ENCODE assay signal across 1 cellular context in the genomic region with DNA sequence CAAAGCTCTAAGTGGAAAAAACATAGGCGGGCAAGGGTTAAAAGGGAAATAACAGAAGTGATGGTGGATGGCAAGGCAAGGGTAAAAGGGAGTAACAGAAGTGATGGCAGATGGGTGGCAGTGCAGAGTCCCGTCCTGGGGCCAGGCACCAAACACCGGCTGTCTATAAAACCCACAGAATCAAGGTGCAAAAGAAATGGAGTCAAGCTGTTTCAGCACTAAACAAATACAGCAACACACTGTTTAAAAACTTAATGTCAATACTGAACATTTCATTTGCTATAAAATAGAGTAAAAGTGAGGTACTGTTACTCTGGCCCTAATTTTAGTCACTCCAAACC.
TF ChIP-seq lines count a peak whose summit lies in the region.

No MANE protein-coding gene starts in this region.

TF ChIP-seq in HepG2, 621 proteins besides CTCF, POLR2A, EP300 and RAD21 (continued from another document and continues in another):
- TF ChIP-seq, protein P1, sequence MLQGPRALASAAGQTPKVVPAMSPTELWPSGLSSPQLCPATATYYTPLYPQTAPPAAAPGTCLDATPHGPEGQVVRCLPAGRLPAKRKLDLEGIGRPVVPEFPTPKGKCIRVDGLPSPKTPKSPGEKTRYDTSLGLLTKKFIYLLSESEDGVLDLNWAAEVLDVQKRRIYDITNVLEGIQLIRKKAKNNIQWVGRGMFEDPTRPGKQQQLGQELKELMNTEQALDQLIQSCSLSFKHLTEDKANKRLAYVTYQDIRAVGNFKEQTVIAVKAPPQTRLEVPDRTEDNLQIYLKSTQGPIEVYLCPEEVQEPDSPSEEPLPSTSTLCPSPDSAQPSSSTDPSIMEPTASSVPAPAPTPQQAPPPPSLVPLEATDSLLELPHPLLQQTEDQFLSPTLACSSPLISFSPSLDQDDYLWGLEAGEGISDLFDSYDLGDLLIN (CRISPR knock-in tag; IDR thresholded peaks at IDR 0.05; ENCODE audit: borderline replicate concordance), result no peak
- TF ChIP-seq ZNF335 (CRISPR knock-in tag; IDR thresholded peaks at IDR 0.05) (no peak), MAFG (CRISPR knock-in tag; IDR thresholded peaks at IDR 0.05) (no peak), ZNF660 (CRISPR knock-in tag; IDR thresholded peaks at IDR 0.05; ENCODE audit: borderline replicate concordance, low read depth) (no peak), FOXP1 (IDR thresholded peaks at IDR 0.05) (no peak), FOXP1 (CRISPR knock-in tag; IDR thresholded peaks at IDR 0.05) (no peak; the same call in 1 of the 2 replicates), ZBTB7B (CRISPR knock-in tag; IDR thresholded peaks at IDR 0.05) (no peak), ZNF253 (CRISPR knock-in tag; IDR thresholded peaks at IDR 0.05; ENCODE audit: borderline replicate concordance) (no peak), NFKBIZ (CRISPR knock-in tag; IDR thresholded peaks at IDR 0.05) (no peak), ZNF589 (CRISPR knock-in tag; conservative IDR thresholded peaks at IDR 0.05) (no peak), ZFP36L2 (CRISPR knock-in tag; IDR thresholded peaks at IDR 0.05) (no peak), ZNF430 (CRISPR knock-in tag; IDR thresholded peaks at IDR 0.05) (no peak), ZNF235 (CRISPR knock-in tag; IDR thresholded peaks at IDR 0.05; ENCODE audit: borderline replicate concordance) (no peak), ZFP36L1 (CRISPR knock-in tag; IDR thresholded peaks at IDR 0.05) (no peak), TCF7 (IDR thresholded peaks at IDR 0.05; ENCODE audit: low read depth) (0 out of 2 replicates have a peak, but pooled peaks have one; percentile 12), MAFF (IDR thresholded peaks at IDR 0.05; ENCODE audit: low read depth, low read length) (no peak), HCFC1 (IDR thresholded peaks at IDR 0.05; ENCODE audit: low read depth, low read length) (no peak), ZBTB8A (CRISPR knock-in tag; IDR thresholded peaks at IDR 0.05; ENCODE audit: borderline replicate concordance, low read depth) (0 out of 2 replicates have a peak, but pooled peaks have one; percentile 47), CBX5 (CRISPR knock-in tag; IDR thresholded peaks at IDR 0.05; ENCODE audit: borderline replicate concordance) (peak; percentile 64; the same call in 1 of the 2 replicates), FLYWCH1 (CRISPR knock-in tag; IDR thresholded peaks at IDR 0.05) (no peak), FOSL2 (CRISPR knock-in tag; IDR thresholded peaks at IDR 0.05) (peak; percentile 67), FOXA1 (IDR thresholded peaks at IDR 0.05) (peak; percentile 70), FOXA1 (CRISPR knock-in tag; IDR thresholded peaks at IDR 0.05) (peak; percentile 62), SMAD9 (CRISPR knock-in tag; IDR thresholded peaks at IDR 0.05) (no peak), TOPORS (CRISPR knock-in tag; IDR thresholded peaks at IDR 0.05) (0 out of 2 replicates have a peak, but pooled peaks have one; percentile 33), ELF3 (CRISPR knock-in tag; IDR thresholded peaks at IDR 0.05) (peak; percentile 19; the same call in 1 of the 2 replicates), ZFP82 (CRISPR knock-in tag; IDR thresholded peaks at IDR 0.05; ENCODE audit: borderline replicate concordance) (no peak), POLR2G (IDR thresholded peaks at IDR 0.05; ENCODE audit: low read depth, low read length) (peak; percentile 48; the same call in 1 of the 2 replicates), SALL1 (CRISPR knock-in tag; IDR thresholded peaks at IDR 0.05) (peak; percentile 73), ZNF550 (CRISPR knock-in tag; IDR thresholded peaks at IDR 0.05; ENCODE audit: borderline replicate concordance) (no peak), RORA (CRISPR knock-in tag; IDR thresholded peaks at IDR 0.05) (no peak), RXRB (CRISPR knock-in tag; IDR thresholded peaks at IDR 0.05; ENCODE audit: borderline replicate concordance) (peak; percentile 31; the same call in 1 of the 2 replicates), ZNF644 (CRISPR knock-in tag; IDR thresholded peaks at IDR 0.05; ENCODE audit: low read depth) (peak; percentile 76; the same call in 1 of the 2 replicates), AGO2 (optimal IDR thresholded peaks at IDR 0.05; ENCODE audit: low read depth, low read length) (peak; percentile 35), REL (CRISPR knock-in tag; conservative IDR thresholded peaks at IDR 0.05) (no peak), ZNF878 (CRISPR knock-in tag; IDR thresholded peaks at IDR 0.05) (no peak), ZNF7 (CRISPR knock-in tag; IDR thresholded peaks at IDR 0.05) (peak; percentile 83), ARID2 (CRISPR knock-in tag; IDR thresholded peaks at IDR 0.05; ENCODE audit: borderline replicate concordance) (peak; percentile 17; the same call in 1 of the 2 replicates), ZNF614 (CRISPR knock-in tag; IDR thresholded peaks at IDR 0.05; ENCODE audit: borderline replicate concordance) (no peak), HMG20A (CRISPR knock-in tag; IDR thresholded peaks at IDR 0.05; ENCODE audit: borderline replicate concordance) (no peak)
- TF ChIP-seq, protein P2, sequence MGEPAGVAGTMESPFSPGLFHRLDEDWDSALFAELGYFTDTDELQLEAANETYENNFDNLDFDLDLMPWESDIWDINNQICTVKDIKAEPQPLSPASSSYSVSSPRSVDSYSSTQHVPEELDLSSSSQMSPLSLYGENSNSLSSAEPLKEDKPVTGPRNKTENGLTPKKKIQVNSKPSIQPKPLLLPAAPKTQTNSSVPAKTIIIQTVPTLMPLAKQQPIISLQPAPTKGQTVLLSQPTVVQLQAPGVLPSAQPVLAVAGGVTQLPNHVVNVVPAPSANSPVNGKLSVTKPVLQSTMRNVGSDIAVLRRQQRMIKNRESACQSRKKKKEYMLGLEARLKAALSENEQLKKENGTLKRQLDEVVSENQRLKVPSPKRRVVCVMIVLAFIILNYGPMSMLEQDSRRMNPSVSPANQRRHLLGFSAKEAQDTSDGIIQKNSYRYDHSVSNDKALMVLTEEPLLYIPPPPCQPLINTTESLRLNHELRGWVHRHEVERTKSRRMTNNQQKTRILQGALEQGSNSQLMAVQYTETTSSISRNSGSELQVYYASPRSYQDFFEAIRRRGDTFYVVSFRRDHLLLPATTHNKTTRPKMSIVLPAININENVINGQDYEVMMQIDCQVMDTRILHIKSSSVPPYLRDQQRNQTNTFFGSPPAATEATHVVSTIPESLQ (CRISPR knock-in tag; conservative IDR thresholded peaks at IDR 0.05), result 0 out of 2 replicates have a peak, but pooled peaks have one; percentile 42
- TF ChIP-seq, protein P3, sequence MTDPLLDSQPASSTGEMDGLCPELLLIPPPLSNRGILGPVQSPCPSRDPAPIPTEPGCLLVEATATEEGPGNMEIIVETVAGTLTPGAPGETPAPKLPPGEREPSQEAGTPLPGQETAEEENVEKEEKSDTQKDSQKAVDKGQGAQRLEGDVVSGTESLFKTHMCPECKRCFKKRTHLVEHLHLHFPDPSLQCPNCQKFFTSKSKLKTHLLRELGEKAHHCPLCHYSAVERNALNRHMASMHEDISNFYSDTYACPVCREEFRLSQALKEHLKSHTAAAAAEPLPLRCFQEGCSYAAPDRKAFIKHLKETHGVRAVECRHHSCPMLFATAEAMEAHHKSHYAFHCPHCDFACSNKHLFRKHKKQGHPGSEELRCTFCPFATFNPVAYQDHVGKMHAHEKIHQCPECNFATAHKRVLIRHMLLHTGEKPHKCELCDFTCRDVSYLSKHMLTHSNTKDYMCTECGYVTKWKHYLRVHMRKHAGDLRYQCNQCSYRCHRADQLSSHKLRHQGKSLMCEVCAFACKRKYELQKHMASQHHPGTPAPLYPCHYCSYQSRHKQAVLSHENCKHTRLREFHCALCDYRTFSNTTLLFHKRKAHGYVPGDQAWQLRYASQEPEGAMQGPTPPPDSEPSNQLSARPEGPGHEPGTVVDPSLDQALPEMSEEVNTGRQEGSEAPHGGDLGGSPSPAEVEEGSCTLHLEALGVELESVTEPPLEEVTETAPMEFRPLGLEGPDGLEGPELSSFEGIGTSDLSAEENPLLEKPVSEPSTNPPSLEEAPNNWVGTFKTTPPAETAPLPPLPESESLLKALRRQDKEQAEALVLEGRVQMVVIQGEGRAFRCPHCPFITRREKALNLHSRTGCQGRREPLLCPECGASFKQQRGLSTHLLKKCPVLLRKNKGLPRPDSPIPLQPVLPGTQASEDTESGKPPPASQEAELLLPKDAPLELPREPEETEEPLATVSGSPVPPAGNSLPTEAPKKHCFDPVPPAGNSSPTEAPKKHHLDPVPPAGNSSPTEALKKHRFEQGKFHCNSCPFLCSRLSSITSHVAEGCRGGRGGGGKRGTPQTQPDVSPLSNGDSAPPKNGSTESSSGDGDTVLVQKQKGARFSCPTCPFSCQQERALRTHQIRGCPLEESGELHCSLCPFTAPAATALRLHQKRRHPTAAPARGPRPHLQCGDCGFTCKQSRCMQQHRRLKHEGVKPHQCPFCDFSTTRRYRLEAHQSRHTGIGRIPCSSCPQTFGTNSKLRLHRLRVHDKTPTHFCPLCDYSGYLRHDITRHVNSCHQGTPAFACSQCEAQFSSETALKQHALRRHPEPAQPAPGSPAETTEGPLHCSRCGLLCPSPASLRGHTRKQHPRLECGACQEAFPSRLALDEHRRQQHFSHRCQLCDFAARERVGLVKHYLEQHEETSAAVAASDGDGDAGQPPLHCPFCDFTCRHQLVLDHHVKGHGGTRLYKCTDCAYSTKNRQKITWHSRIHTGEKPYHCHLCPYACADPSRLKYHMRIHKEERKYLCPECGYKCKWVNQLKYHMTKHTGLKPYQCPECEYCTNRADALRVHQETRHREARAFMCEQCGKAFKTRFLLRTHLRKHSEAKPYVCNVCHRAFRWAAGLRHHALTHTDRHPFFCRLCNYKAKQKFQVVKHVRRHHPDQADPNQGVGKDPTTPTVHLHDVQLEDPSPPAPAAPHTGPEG (CRISPR knock-in tag; IDR thresholded peaks at IDR 0.05), result no peak
- TF ChIP-seq, protein P4, sequence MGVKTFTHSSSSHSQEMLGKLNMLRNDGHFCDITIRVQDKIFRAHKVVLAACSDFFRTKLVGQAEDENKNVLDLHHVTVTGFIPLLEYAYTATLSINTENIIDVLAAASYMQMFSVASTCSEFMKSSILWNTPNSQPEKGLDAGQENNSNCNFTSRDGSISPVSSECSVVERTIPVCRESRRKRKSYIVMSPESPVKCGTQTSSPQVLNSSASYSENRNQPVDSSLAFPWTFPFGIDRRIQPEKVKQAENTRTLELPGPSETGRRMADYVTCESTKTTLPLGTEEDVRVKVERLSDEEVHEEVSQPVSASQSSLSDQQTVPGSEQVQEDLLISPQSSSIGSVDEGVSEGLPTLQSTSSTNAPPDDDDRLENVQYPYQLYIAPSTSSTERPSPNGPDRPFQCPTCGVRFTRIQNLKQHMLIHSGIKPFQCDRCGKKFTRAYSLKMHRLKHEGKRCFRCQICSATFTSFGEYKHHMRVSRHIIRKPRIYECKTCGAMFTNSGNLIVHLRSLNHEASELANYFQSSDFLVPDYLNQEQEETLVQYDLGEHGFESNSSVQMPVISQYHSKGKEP (CRISPR knock-in tag; IDR thresholded peaks at IDR 0.05), result 0 out of 2 replicates have a peak, but pooled peaks have one; percentile 50
- TF ChIP-seq, protein P5, sequence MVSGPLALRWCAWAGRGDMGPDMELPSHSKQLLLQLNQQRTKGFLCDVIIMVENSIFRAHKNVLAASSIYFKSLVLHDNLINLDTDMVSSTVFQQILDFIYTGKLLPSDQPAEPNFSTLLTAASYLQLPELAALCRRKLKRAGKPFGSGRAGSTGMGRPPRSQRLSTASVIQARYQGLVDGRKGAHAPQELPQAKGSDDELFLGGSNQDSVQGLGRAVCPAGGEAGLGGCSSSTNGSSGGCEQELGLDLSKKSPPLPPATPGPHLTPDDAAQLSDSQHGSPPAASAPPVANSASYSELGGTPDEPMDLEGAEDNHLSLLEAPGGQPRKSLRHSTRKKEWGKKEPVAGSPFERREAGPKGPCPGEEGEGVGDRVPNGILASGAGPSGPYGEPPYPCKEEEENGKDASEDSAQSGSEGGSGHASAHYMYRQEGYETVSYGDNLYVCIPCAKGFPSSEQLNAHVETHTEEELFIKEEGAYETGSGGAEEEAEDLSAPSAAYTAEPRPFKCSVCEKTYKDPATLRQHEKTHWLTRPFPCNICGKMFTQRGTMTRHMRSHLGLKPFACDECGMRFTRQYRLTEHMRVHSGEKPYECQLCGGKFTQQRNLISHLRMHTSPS (CRISPR knock-in tag; IDR thresholded peaks at IDR 0.05; ENCODE audit: low read depth), result 0 out of 2 replicates have a peak, but pooled peaks have one; percentile 36
- TF ChIP-seq, protein P6, sequence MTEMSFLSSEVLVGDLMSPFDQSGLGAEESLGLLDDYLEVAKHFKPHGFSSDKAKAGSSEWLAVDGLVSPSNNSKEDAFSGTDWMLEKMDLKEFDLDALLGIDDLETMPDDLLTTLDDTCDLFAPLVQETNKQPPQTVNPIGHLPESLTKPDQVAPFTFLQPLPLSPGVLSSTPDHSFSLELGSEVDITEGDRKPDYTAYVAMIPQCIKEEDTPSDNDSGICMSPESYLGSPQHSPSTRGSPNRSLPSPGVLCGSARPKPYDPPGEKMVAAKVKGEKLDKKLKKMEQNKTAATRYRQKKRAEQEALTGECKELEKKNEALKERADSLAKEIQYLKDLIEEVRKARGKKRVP (CRISPR knock-in tag; IDR thresholded peaks at IDR 0.05), result 0 out of 4 replicates have a peak, but pooled peaks of 1 of the 2 experiments have one; percentile 11
- TF ChIP-seq, protein P7, sequence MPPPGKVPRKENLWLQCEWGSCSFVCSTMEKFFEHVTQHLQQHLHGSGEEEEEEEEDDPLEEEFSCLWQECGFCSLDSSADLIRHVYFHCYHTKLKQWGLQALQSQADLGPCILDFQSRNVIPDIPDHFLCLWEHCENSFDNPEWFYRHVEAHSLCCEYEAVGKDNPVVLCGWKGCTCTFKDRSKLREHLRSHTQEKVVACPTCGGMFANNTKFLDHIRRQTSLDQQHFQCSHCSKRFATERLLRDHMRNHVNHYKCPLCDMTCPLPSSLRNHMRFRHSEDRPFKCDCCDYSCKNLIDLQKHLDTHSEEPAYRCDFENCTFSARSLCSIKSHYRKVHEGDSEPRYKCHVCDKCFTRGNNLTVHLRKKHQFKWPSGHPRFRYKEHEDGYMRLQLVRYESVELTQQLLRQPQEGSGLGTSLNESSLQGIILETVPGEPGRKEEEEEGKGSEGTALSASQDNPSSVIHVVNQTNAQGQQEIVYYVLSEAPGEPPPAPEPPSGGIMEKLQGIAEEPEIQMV (CRISPR knock-in tag; IDR thresholded peaks at IDR 0.05; ENCODE audit: low read depth), result no peak
- TF ChIP-seq, protein P8, sequence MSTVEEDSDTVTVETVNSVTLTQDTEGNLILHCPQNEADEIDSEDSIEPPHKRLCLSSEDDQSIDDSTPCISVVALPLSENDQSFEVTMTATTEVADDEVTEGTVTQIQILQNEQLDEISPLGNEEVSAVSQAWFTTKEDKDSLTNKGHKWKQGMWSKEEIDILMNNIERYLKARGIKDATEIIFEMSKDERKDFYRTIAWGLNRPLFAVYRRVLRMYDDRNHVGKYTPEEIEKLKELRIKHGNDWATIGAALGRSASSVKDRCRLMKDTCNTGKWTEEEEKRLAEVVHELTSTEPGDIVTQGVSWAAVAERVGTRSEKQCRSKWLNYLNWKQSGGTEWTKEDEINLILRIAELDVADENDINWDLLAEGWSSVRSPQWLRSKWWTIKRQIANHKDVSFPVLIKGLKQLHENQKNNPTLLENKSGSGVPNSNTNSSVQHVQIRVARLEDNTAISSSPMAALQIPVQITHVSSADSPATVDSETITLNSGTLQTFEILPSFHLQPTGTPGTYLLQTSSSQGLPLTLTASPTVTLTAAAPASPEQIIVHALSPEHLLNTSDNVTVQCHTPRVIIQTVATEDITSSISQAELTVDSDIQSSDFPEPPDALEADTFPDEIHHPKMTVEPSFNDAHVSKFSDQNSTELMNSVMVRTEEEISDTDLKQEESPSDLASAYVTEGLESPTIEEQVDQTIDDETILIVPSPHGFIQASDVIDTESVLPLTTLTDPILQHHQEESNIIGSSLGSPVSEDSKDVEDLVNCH (CRISPR knock-in tag; IDR thresholded peaks at IDR 0.05), result no peak
